8 cellular contexts compared by ENCODE assay signal in genomic region chrX:74614193-74614909, GRCh38. TPM values are rescaled to one million over a fixed set of nuclear protein-coding genes. Genes with fewer than 3 reads are reported as not detected.
DNase-seq lines count a peak whose midpoint lies in the region; ATAC-seq and TF ChIP-seq lines count a peak whose summit lies in the region.

Gene RLIM, minus strand, starts transcription at chrX:74614624. Its CDS starts 18,647 bp downstream, at chrX:74595977.

- peak; percentile 98 for ATAC-seq in HG02798 (IDR thresholded peaks at IDR 0.05; ENCODE audit: poor library complexity, unreplicated experiment)

- H3K9ac ChIP-seq in adipocyte (ENCODE audit: low read length) (peak within 1 kb of the TSS; percentile 97), parathyroid adenoma (peak within 1 kb of the TSS; percentile 61)

- DNase-seq in NCI-H1436 (lab: John Stamatoyannopoulos, UW), result peak; percentile 97
- peak; percentile 89 for DNase-seq in T follicular helper cell (ENCODE audit: low read depth)
- peak; percentile 95 for DNase-seq in adipocyte (ENCODE audit: low read depth)
- DNase-seq in cardiac muscle cell (ENCODE audit: low read depth in 1 of 2, low spot score in 1 of 2), result peak; percentile 93 to 98
- DNase-seq in tibial nerve (ENCODE audit: low spot score in 2 of 2), result peak; percentile 84 to 85

- WGBS in tibial nerve, 2 donors, result 0 to 48% methylated on average over 16 to 59 of the region's 59 CpGs

- H3K36me3 ChIP-seq in adipocyte (ENCODE audit: control insufficient read depth, insufficient read depth, low read length, severe bottlenecking), result no peaks in the 10 kb centered on the region
- H3K36me3 ChIP-seq in cardiac muscle cell, result no peaks in the 10 kb centered on the region
- H3K36me3 ChIP-seq in parathyroid adenoma (ENCODE audit: control insufficient read depth, insufficient read depth, low read length), result no peaks in the 10 kb centered on the region
- no peaks in the 10 kb centered on the region for H3K36me3 ChIP-seq in tibial nerve

- H3K4me3 ChIP-seq in GM12875 (ENCODE audit: low read depth, low read length) (peak within 1 kb of the TSS; percentile 78), adipocyte (ENCODE audit: low read length) (peak within 1 kb of the TSS; percentile 92), cardiac muscle cell (peak within 1 kb of the TSS; percentile 59), parathyroid adenoma (ENCODE audit: low read depth, low read length) (peak within 1 kb of the TSS; percentile 75), tibial nerve (peak within 1 kb of the TSS; percentile 39 to 85 (median 81))

- H3K9me3 ChIP-seq in adipocyte (ENCODE audit: control insufficient read depth, low read length) (no peaks in the 10 kb centered on the region), cardiac muscle cell (ENCODE audit: low read depth) (no peaks in the 10 kb centered on the region), parathyroid adenoma (ENCODE audit: control insufficient read depth, low read length) (no peaks in the 10 kb centered on the region), tibial nerve (no peaks in the 10 kb centered on the region)

- H2AFZ ChIP-seq in parathyroid adenoma, result peak within 1 kb of the TSS; percentile 79

- H3K4me1 ChIP-seq in adipocyte (ENCODE audit: control insufficient read depth, insufficient read depth, low read length) (no peaks in the 10 kb centered on the region), cardiac muscle cell (ENCODE audit: low read depth) (no peaks in the 10 kb centered on the region), parathyroid adenoma (no peaks in the 10 kb centered on the region), tibial nerve (peaks cover 0 to 6% (median 0%) of the 10 kb centered on the region in 4 donors)

- H3K4me2 ChIP-seq in parathyroid adenoma (ENCODE audit: low read length), result peak within 1 kb of the TSS; percentile 76

- peaks cover under 1% of the 10 kb centered on the region for H3K27me3 ChIP-seq in adipocyte (replicated peaks; ENCODE audit: control insufficient read depth, insufficient read depth, low read length)
- H3K27me3 ChIP-seq in cardiac muscle cell, result no peaks in the 10 kb centered on the region
- H3K27me3 ChIP-seq in parathyroid adenoma (ENCODE audit: control insufficient read depth, insufficient read depth, low read length), result no peaks in the 10 kb centered on the region
- no peaks in the 10 kb centered on the region for H3K27me3 ChIP-seq in tibial nerve

- TF ChIP-seq POLR2A in tibial nerve (IDR thresholded peaks at IDR 0.05), result peak; percentile 66 to 85

- TF ChIP-seq CTCF in GM12875 (IDR thresholded peaks at IDR 0.05; ENCODE audit: borderline replicate concordance, insufficient read depth, low read depth, low read length), result no peak
- no peak for TF ChIP-seq CTCF in cardiac muscle cell (IDR thresholded peaks at IDR 0.05; ENCODE audit: low read depth, low read length)
- no peak for TF ChIP-seq CTCF in parathyroid adenoma (IDR thresholded peaks at IDR 0.05)
- TF ChIP-seq CTCF in tibial nerve (IDR thresholded peaks at IDR 0.05), result no peak

- TF ChIP-seq EP300 in tibial nerve (IDR thresholded peaks at IDR 0.05), result peak; percentile 85 to 95

- H3K27ac ChIP-seq in cardiac muscle cell, result peak within 1 kb of the TSS; percentile 97
- H3K27ac ChIP-seq in parathyroid adenoma, result peak within 1 kb of the TSS; percentile 98
- H3K27ac ChIP-seq in tibial nerve, result peak within 1 kb of the TSS; percentile 90 to 99 (median 96)

- H3K79me2 ChIP-seq in parathyroid adenoma, result peaks cover 18% of the 10 kb centered on the region

RNA-seq across cellular contexts. Expression of gene RLIM, which starts in this region (rescaled TPM):
- total RNA-seq in cardiac muscle cell, result 22.2 and 32.0 TPM in 2 replicates
- 10.6 and 13.4 TPM in 2 replicates for polyA plus RNA-seq in cardiac muscle cell
- 10 to 100 TPM; 28.5 to 37.1 (median 31.8) TPM for total RNA-seq in tibial nerve

Comparison
In these comparisons a context has a peak if more than half of its experiments do, and no peak if none do; other contexts are left out.
1. Peak in every context shown above with its lines: DNase-seq, ATAC-seq, H3K4me3 ChIP-seq and H3K27ac ChIP-seq.